In the genomic region with DNA sequence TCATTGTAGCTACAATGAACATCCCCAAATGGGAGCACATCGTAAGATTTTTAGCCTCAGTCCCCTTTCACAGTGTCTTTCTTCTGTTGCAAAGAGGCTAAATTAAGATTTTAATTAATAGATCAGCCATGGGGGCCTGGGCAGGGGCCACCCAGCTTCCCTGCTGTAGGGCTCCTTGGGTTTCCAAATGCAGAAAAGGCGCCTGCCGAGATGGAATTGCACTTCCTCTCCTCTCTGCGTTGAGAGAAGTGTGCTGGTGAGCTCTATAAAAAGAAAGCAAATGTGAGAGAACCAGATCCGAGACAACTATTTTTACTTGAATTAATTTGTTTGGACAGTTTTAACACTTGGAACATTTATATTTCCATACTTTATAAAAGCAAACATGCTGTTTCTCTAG, we compare ENCODE assay signal across 16 cellular contexts.
DNase-seq lines count a peak whose midpoint lies in the region; ATAC-seq and FAIRE-seq lines count a peak whose summit lies in the region.
"Had no signal": no experiment of that assay in that cellular context is flagged by ENCODE, and none has a peak within 500 bp of the region (broad histone marks: within the 10 kb centered on the region; RNA-seq: fewer than 3 reads in every experiment).

No MANE protein-coding gene starts in this region.

- no peak for FAIRE-seq in frontal cortex (lab: Jason Lieb, UNC)
- FAIRE-seq: D721Med, TTC549, urothelium cell line had no signal

- H3K9me3 ChIP-seq in SK-N-MC (ENCODE audit: low read depth, low read length), result no peaks in the 10 kb centered on the region
- H3K9me3 ChIP-seq in HAP-1, result no peaks in the 10 kb centered on the region
- H3K9me3 ChIP-seq: adrenal gland, MG63 had no signal

- H3K27me3 ChIP-seq in HAP-1 (ENCODE audit: low read depth), result no peaks in the 10 kb centered on the region
- H3K27me3 ChIP-seq: adrenal gland, MG63 had no signal

- peak overlapping the region; percentile 65 for H3K4me3 ChIP-seq in SK-N-MC
- H3K4me3 ChIP-seq in HAP-1, result no peak overlapping the region
- H3K4me3 ChIP-seq: adrenal gland, MG63 had no signal

- peak overlapping the region; percentile 70 for H3K27ac ChIP-seq in SK-N-MC
- H3K27ac ChIP-seq: RWPE1 had no signal

- peak in 1 of 2 donors; percentile 28 for ATAC-seq in left cardiac atrium
- ATAC-seq: effector memory CD8-positive, alpha-beta T cell had no signal

- no peak overlapping the region for H3K9ac ChIP-seq in SK-N-MC (ENCODE audit: insufficient read length)

- intact Hi-C loops in left cardiac atrium (cut with DNase I), result loop anchor here (5.0 to 10.0 kb wide), 3 partner anchors 32 to 345 kb away; no protein-coding TSS in a partner anchor

- no peaks in the 10 kb centered on the region for H3K4me1 ChIP-seq in HAP-1

- DNase-seq in ACHN (peak; percentile 48), SK-N-MC (ENCODE audit: low read depth, low spot score) (no peak), left cardiac atrium (peak; percentile 31), pons (ENCODE audit: low spot score) (peak; percentile 8), frontal cortex (ENCODE audit: low spot score in 2 of 2) (no peak), iPS-NIHi7 (ENCODE audit: extremely low spot score) (no peak), SIG-M5 treated with dmso at 0.1 percent for 504 hours (lab: John Stamatoyannopoulos, UW; ENCODE audit: unreplicated experiment) (no peak), HAP-1 (ENCODE audit: low spot score in 2 of 2) (no peak)
- DNase-seq: adrenal gland; effector memory CD8-positive, alpha-beta T cell; MG63; NCI-H345 had no signal

- in situ Hi-C loops in ACHN (cut with HindIII; ENCODE audit: low pct_ligation_motif_present, low pct_unique_long_range_greater_than_20kb, low sequenced_read_pairs) (no loop called here), HAP-1 (cut with MboI; ENCODE audit: low sequenced_read_pairs) (no loop called here)

- no peaks in the 10 kb centered on the region for H3K36me3 ChIP-seq in SK-N-MC (ENCODE audit: insufficient read depth, low read length)
- no peaks in the 10 kb centered on the region for H3K36me3 ChIP-seq in HAP-1 (replicated peaks)
- H3K36me3 ChIP-seq: adrenal gland, MG63 had no signal

Comparison
In these comparisons a context has a peak if more than half of its experiments do, and no peak if none do; other contexts are left out.
1. DNase-seq: peak in ACHN (single experiment), left cardiac atrium (single experiment) and pons (single experiment); none in SK-N-MC (single experiment), frontal cortex (0 of 2), iPS-NIHi7 (single experiment), SIG-M5 treated with dmso at 0.1 percent for 504 hours (single experiment) and HAP-1 (0 of 2).